In genomic region chr15:80424381-80424780, GRCh38 we compare ENCODE assay signal across 16 cellular contexts. TPM values are rescaled to one million over a fixed set of nuclear protein-coding genes. Genes with fewer than 3 reads are reported as not detected.
"Had no signal": no experiment of that assay in that cellular context is flagged by ENCODE, and none has a peak within 500 bp of the region (broad histone marks: within the 10 kb centered on the region; RNA-seq: fewer than 3 reads in every experiment).

No MANE protein-coding gene starts in this region.

- H3K27ac ChIP-seq: transverse colon had no signal

- H3K4me3 ChIP-seq: mucosa of descending colon, transverse colon had no signal

- H3K9me3 Mint-ChIP-seq: activated B cell treated with CpG ODN at 0.5 μM for 24 hours; activated CD4-positive, alpha-beta T cell treated with anti-CD3 and anti-CD28 coated beads, Interleukin-2, amount 10 ng/mL, durations not matched to agents 24 days and 14 days; activated naive CD4-positive, alpha-beta T cell treated with anti-CD3 and anti-CD28 coated beads for 36 hours; activated T-helper 17 cell treated with anti-CD3 and anti-CD28 coated beads, Interleukin-2, amount 50 U/mL, for 72 hours; dendritic cell treated with granulocyte-macrophage colony-stimulating factor and Interleukin-4, amounts not matched to agents 40 ng/mL and 50 ng/mL, for 4 days; natural killer cell; stimulated activated naive B cell treated with anti-CD40 and anti-IgM and Interleukin-4, amounts not matched to agents 10 μg/mL and 1 μg/mL and 100 μg/mL, for 72 hours; T-helper 1 cell treated with Interleukin-12 subunit alpha and Interleukin-12 subunit beta and Interleukin-4 antibody, amounts not matched to agents 30 μg/mL and 1 μg/mL, for 36 hours had no signal

- ATAC-seq: activated T-helper 17 cell treated with anti-CD3 and anti-CD28 coated beads, Interleukin-2, amount 50 U/mL, for 72 hours; left colon; mucosa of descending colon; natural killer cell; right cardiac atrium; stimulated activated naive B cell treated with anti-CD40 and anti-IgM and Interleukin-4, amounts not matched to agents 10 μg/mL and 1 μg/mL and 100 μg/mL, for 72 hours had no signal

- H3K27ac Mint-ChIP-seq: activated B cell treated with CpG ODN at 0.5 μM for 24 hours; activated CD4-positive, alpha-beta T cell treated with anti-CD3 and anti-CD28 coated beads, Interleukin-2, amount 10 ng/mL, durations not matched to agents 24 days and 14 days; activated naive CD4-positive, alpha-beta T cell treated with anti-CD3 and anti-CD28 coated beads for 36 hours; activated T-helper 17 cell treated with anti-CD3 and anti-CD28 coated beads, Interleukin-2, amount 50 U/mL, for 72 hours; brain; dendritic cell treated with granulocyte-macrophage colony-stimulating factor and Interleukin-4, amounts not matched to agents 40 ng/mL and 50 ng/mL, for 4 days; natural killer cell; stimulated activated naive B cell treated with anti-CD40 and anti-IgM and Interleukin-4, amounts not matched to agents 10 μg/mL and 1 μg/mL and 100 μg/mL, for 72 hours; T-helper 1 cell treated with Interleukin-12 subunit alpha and Interleukin-12 subunit beta and Interleukin-4 antibody, amounts not matched to agents 30 μg/mL and 1 μg/mL, for 36 hours had no signal

- H3K9me3 ChIP-seq: mucosa of descending colon, transverse colon had no signal

- H3K4me1 ChIP-seq: transverse colon had no signal

- H3K36me3 Mint-ChIP-seq: natural killer cell; stimulated activated naive B cell treated with anti-CD40 and anti-IgM and Interleukin-4, amounts not matched to agents 10 μg/mL and 1 μg/mL and 100 μg/mL, for 72 hours had no signal

- H3K4me3 Mint-ChIP-seq: activated B cell treated with CpG ODN at 0.5 μM for 24 hours; activated CD4-positive, alpha-beta T cell treated with anti-CD3 and anti-CD28 coated beads, Interleukin-2, amount 10 ng/mL, durations not matched to agents 24 days and 14 days; activated naive CD4-positive, alpha-beta T cell treated with anti-CD3 and anti-CD28 coated beads for 36 hours; activated T-helper 17 cell treated with anti-CD3 and anti-CD28 coated beads, Interleukin-2, amount 50 U/mL, for 72 hours; brain; dendritic cell treated with granulocyte-macrophage colony-stimulating factor and Interleukin-4, amounts not matched to agents 40 ng/mL and 50 ng/mL, for 4 days; natural killer cell; stimulated activated naive B cell treated with anti-CD40 and anti-IgM and Interleukin-4, amounts not matched to agents 10 μg/mL and 1 μg/mL and 100 μg/mL, for 72 hours; T-helper 1 cell treated with Interleukin-12 subunit alpha and Interleukin-12 subunit beta and Interleukin-4 antibody, amounts not matched to agents 30 μg/mL and 1 μg/mL, for 36 hours had no signal

- H3K36me3 ChIP-seq: transverse colon had no signal

- H3K4me1 Mint-ChIP-seq: activated B cell treated with CpG ODN at 0.5 μM for 24 hours; activated CD4-positive, alpha-beta T cell treated with anti-CD3 and anti-CD28 coated beads, Interleukin-2, amount 10 ng/mL, durations not matched to agents 24 days and 14 days; activated T-helper 17 cell treated with anti-CD3 and anti-CD28 coated beads, Interleukin-2, amount 50 U/mL, for 72 hours; brain; natural killer cell; stimulated activated naive B cell treated with anti-CD40 and anti-IgM and Interleukin-4, amounts not matched to agents 10 μg/mL and 1 μg/mL and 100 μg/mL, for 72 hours had no signal

- DNase-seq: activated B cell treated with CpG ODN at 0.5 μM for 24 hours; activated CD4-positive, alpha-beta T cell treated with anti-CD3 and anti-CD28 coated beads, Interleukin-2, amount 10 ng/mL, durations not matched to agents 24 days and 14 days; activated naive CD4-positive, alpha-beta T cell treated with anti-CD3 and anti-CD28 coated beads for 36 hours; hypothalamus; left colon; mucosa of descending colon; natural killer cell; posterior cingulate gyrus; right cardiac atrium; stimulated activated CD4-positive, alpha-beta T cell treated with anti-CD3 and anti-CD28 coated beads, Interleukin-1b, Interleukin-23, amount 100 ng/mL, for 48 hours; stimulated activated naive B cell treated with anti-CD40 and anti-IgM and Interleukin-4, amounts not matched to agents 10 μg/mL and 1 μg/mL and 100 μg/mL, for 72 hours; transverse colon had no signal

- H3K27me3 ChIP-seq: transverse colon had no signal

- H3K27me3 Mint-ChIP-seq: activated B cell treated with CpG ODN at 0.5 μM for 24 hours, brain had no signal

RNA-seq across cellular contexts. Expression of gene ARNT2, which starts 20.2 kb away (rescaled TPM):
- total RNA-seq: activated B cell treated with CpG ODN at 0.5 μM for 24 hours; activated CD4-positive, alpha-beta T cell treated with anti-CD3 and anti-CD28 coated beads, Interleukin-2, amount 10 ng/mL, durations not matched to agents 24 days and 14 days; natural killer cell had no signal
